In the genomic region with DNA sequence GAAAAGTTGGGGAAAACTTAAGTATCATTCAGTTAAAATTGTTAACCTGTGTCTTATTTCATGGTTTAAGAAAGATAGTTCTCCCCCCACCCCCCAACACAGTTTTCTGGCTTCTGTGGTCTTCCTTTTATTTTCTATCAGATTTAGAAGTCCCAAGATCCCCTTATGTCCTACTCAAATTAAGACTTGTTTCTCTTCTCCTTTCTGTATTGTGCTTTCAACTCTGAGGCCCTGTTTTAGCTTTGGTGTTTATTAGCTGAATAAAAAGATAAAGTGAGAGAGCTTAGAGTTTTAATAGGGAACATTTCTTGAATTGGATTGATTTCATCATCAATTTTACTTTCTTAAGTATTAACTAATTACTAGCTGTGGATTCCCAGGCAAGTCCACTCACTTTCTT, we compare ENCODE assay signal across 9 cellular contexts.
A peak's percentile ranks its signal among the peaks of the same experiment; 100 is the strongest.
DNase-seq lines count a peak whose midpoint lies in the region; ATAC-seq and TF ChIP-seq lines count a peak whose summit lies in the region.
"Had no signal": no experiment of that assay in that cellular context is flagged by ENCODE, and none has a peak within 500 bp of the region (broad histone marks: within the 10 kb centered on the region; RNA-seq: fewer than 3 reads in every experiment).

No MANE protein-coding gene starts in this region.

- H3K27me3 ChIP-seq in PC-9 (ENCODE audit: insufficient read depth, low read depth), result no peaks in the 10 kb centered on the region
- H3K27me3 ChIP-seq in tibial nerve, result no peaks in the 10 kb centered on the region

- H3K27me3 Mint-ChIP-seq in osteocyte (ENCODE audit: unreplicated experiment), result no peaks in the 10 kb centered on the region

- H3K79me2 ChIP-seq in PC-9 (ENCODE audit: low read depth), result peaks cover 73% of the 10 kb centered on the region

- no peak overlapping the region for H2AFZ ChIP-seq in PC-9

- no peak overlapping the region for H3K4me3 ChIP-seq in PC-9
- H3K4me3 ChIP-seq in tibial nerve, result no peak overlapping the region

- TF ChIP-seq POLR2A in tibial nerve (IDR thresholded peaks at IDR 0.05), result no peak

- POLR2A ChIA-PET in PC-9 (lab: Charles Lee; ENCODE audit: unreplicated experiment), result no interaction called here

- ATAC-seq in GM19035 (IDR thresholded peaks at IDR 0.05; ENCODE audit: unreplicated experiment) (peak; percentile 45), HG02759 (IDR thresholded peaks at IDR 0.05; ENCODE audit: unreplicated experiment) (peak; percentile 56)

- no peak for TF ChIP-seq CTCF in PC-9 (conservative IDR thresholded peaks at IDR 0.05)
- TF ChIP-seq CTCF in osteocyte (IDR thresholded peaks at IDR 0.05), result no peak
- no peak for TF ChIP-seq CTCF in tibial nerve (IDR thresholded peaks at IDR 0.05)

- H3K4me3 Mint-ChIP-seq in osteocyte (ENCODE audit: unreplicated experiment), result no peak overlapping the region

- no peak for TF ChIP-seq EP300 in tibial nerve (IDR thresholded peaks at IDR 0.05)

- no TSS peak for BruUV-seq in PC-9 (replicated peaks; lab: Mats Ljungman, UMichigan)

- no peaks in the 10 kb centered on the region for H3K9me2 ChIP-seq in PC-9 (ENCODE audit: insufficient read depth)

- CTCF ChIA-PET in PC-9 (lab: Charles Lee), result interaction anchor here (0.7 kb wide), 1 partner anchor 111 kb away, joined by 22 read pairs; no protein-coding TSS in a partner anchor

- H3K36me3 ChIP-seq in PC-9 (ENCODE audit: low read depth) (no peaks in the 10 kb centered on the region; the same call in 1 of the 2 replicates), tibial nerve (no peaks in the 10 kb centered on the region)

- peak overlapping the region; percentile 59 for H3K4me2 ChIP-seq in PC-9

- peak overlapping the region; percentile 73 for H3K27ac Mint-ChIP-seq in osteocyte (ENCODE audit: unreplicated experiment)

- intact Hi-C loops in PC-9 (cut with micrococcal nuclease; ENCODE audit: unreplicated experiment), result loop anchor here (5.0 kb wide), 1 partner anchor 39 kb away; no protein-coding TSS in a partner anchor

- H3F3A ChIP-seq in PC-9 (ENCODE audit: insufficient read depth, low read depth), result peaks cover 30% of the 10 kb centered on the region

- H3K27ac ChIP-seq in PC-9, result peak overlapping the region; percentile 57
- H3K27ac ChIP-seq in tibial nerve, result peak overlapping the region in 1 of 4 donors; percentile 24

- DNase-seq in PC-9, result no peak
- no peak for DNase-seq in osteocyte (ENCODE audit: extremely low spot score, unreplicated experiment)
- no peak for DNase-seq in HT-29 (ENCODE audit: low spot score)
- DNase-seq in NCI-H146 (lab: John Stamatoyannopoulos, UW), result no peak
- no peak for DNase-seq in dedifferentiated amniotic fluid mesenchymal stem cell (ENCODE audit: extremely low spot score)
- no peak for DNase-seq in tibial nerve (ENCODE audit: low spot score in 2 of 2)
- DNase-seq: activated naive CD4-positive, alpha-beta T cell had no signal

- H3K9me3 Mint-ChIP-seq in osteocyte (ENCODE audit: unreplicated experiment), result no peaks in the 10 kb centered on the region

- no peaks in the 10 kb centered on the region for H4K20me1 ChIP-seq in PC-9 (ENCODE audit: insufficient read depth)

- no peaks in the 10 kb centered on the region for H3K36me3 Mint-ChIP-seq in osteocyte (ENCODE audit: unreplicated experiment)

- H3K4me1 ChIP-seq in PC-9 (replicated peaks; ENCODE audit: insufficient read depth) (peaks cover 34% of the 10 kb centered on the region), tibial nerve (peaks cover 0 to 43% (median 23%) of the 10 kb centered on the region in 4 donors)

- H3K4me1 Mint-ChIP-seq in osteocyte (ENCODE audit: unreplicated experiment), result peaks cover 43% of the 10 kb centered on the region

- H3K9me3 ChIP-seq in PC-9 (ENCODE audit: insufficient read depth, low read depth) (no peaks in the 10 kb centered on the region; the same call in 1 of the 2 replicates), tibial nerve (peaks cover 0 to 11% (median 0%) of the 10 kb centered on the region in 4 donors)
